ENCODE assay signal across 1 cellular context in genomic region chr1:147794570-147794969, GRCh38.
TF ChIP-seq lines count a peak whose summit lies in the region.

No MANE protein-coding gene starts in this region.

TF ChIP-seq in H1, 55 proteins besides CTCF, POLR2A, EP300 and RAD21:
- TF ChIP-seq ZNF274 (IDR thresholded peaks at IDR 0.05; ENCODE audit: borderline replicate concordance, extremely low read depth, low read length), result no peak
